Comparison of ENCODE assay signal across 8 cellular contexts in the genomic region with DNA sequence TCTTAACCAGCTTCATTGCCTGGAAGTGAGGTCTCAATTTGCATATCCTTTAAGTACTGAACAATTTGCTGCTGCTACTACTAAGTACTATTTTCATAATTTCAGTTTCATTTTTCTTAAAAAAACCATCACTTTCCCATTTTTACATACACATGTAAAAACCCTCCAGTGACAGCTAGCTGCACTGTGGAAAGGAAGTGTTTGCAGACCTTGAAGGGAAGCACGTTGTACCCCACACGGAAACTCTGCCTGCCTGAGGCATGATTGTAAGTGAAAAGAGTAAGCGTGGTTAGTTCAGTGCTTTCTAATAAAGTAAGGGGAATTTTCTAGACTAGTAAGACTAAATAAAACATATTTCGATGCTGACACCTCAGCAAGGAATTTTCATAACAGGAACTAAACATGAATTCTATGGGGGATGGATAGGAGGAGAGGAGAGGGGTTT.
A peak's percentile ranks its signal among the peaks of the same experiment; 100 is the strongest.
DNase-seq lines count a peak whose midpoint lies in the region; ATAC-seq lines count a peak whose summit lies in the region.

No MANE protein-coding gene starts in this region.

- ATAC-seq in GM19025 (IDR thresholded peaks at IDR 0.05; ENCODE audit: low read depth, unreplicated experiment) (peak; percentile 91), HG02943 (IDR thresholded peaks at IDR 0.05; ENCODE audit: low read depth, unreplicated experiment) (peak; percentile 86)

- DNase-seq in activated CD8-positive, alpha-beta memory T cell treated with anti-CD3 and anti-CD28 coated beads, Interleukin-2, amount 50 U/mL, for 24 hours (ENCODE audit: extremely low read depth), result peak; percentile 12
- peak; percentile 48 for DNase-seq in stimulated activated CD4-positive, alpha-beta T cell treated with anti-CD3 and anti-CD28 coated beads, Interleukin-12 subunit alpha, Interleukin-12 subunit beta, amount 100 ng/mL, for 4 hours
- DNase-seq in NCI-H69 (lab: John Stamatoyannopoulos, UW) (no peak), NCI-H526 treated with DMSO at 0.1 percent for 48 hours (lab: John Stamatoyannopoulos, UW) (no peak), RPMI8226 (no peak)
- DNase-seq in activated CD4-positive, CD25-positive, alpha-beta regulatory T cell (lab: John Stamatoyannopoulos, UW), result no peak

Comparison
In these comparisons a context has a peak if more than half of its experiments do, and no peak if none do; other contexts are left out.
1. DNase-seq: peak in activated CD8-positive, alpha-beta memory T cell treated with anti-CD3 and anti-CD28 coated beads, Interleukin-2, amount 50 U/mL, for 24 hours (single experiment) and stimulated activated CD4-positive, alpha-beta T cell treated with anti-CD3 and anti-CD28 coated beads, Interleukin-12 subunit alpha, Interleukin-12 subunit beta, amount 100 ng/mL, for 4 hours (single experiment); none in NCI-H69 (single experiment), NCI-H526 treated with DMSO at 0.1 percent for 48 hours (single experiment), activated CD4-positive, CD25-positive, alpha-beta regulatory T cell (0 of 4) and RPMI8226 (single experiment).